In the genomic region with DNA sequence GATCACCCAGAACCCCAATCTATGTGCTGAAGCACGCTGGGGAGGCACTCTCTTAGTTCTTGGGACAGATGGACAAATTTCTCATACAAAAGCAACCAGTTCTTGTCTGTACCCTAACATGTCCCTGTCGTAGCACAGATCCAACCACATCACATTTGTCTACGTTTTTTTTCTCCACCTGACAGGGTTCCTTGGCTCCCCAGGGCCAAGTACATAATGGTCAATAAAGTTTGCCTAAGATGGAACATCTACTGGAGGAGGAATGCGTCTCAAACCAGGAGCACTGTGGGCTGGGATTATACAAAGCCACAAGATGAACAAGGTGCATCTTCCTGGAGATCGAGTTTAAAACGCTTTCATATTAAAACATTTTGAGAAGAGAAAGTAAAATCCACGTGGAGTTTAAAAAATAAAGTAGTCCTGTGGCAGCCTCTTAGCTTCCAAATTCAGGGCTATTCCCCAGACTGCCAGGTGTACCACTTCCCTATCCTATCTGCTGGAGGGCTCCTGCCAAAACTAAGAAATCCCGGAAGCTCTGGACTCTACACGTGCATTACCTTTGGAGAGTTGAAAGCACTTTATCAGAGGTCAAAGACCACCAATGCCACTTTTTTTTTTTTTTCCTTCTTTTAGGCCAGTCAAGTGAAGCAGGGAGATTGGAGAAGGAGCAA, we compare ENCODE assay signal across 9 cellular contexts. TPM values are rescaled to one million over a fixed set of nuclear protein-coding genes. Genes with fewer than 3 reads are reported as not detected.
DNase-seq lines count a peak whose midpoint lies in the region; ATAC-seq and TF ChIP-seq lines count a peak whose summit lies in the region.
"Had no signal": no experiment of that assay in that cellular context is flagged by ENCODE, and none has a peak within 500 bp of the region (broad histone marks: within the 10 kb centered on the region; RNA-seq: fewer than 3 reads in every experiment).

No MANE protein-coding gene starts in this region.

- peak; percentile 16 for TF ChIP-seq POLR2A in GM19193 (IDR thresholded peaks at IDR 0.05; ENCODE audit: extremely low read depth, insufficient read depth, insufficient read length)

- H3K36me3 Mint-ChIP-seq in WTC11: peaks cover 21% of the 10 kb centered on the region
- no peaks in the 10 kb centered on the region for H3K36me3 Mint-ChIP-seq in glutamatergic neuron (ENCODE audit: unreplicated experiment)
- H3K36me3 Mint-ChIP-seq in stimulated activated effector memory CD8-positive, alpha-beta T cell treated with anti-CD3 and anti-CD28 coated beads, Interleukin-12 subunit alpha, Interleukin-12 subunit beta, amount 100 ng/mL, for 72 hours: peaks cover 68% of the 10 kb centered on the region

- DNase-seq in WTC11 (ENCODE audit: low spot score) (no peak), glutamatergic neuron (no peak), HuH-7 (ENCODE audit: low spot score) (no peak)
- DNase-seq in stimulated activated effector memory CD8-positive, alpha-beta T cell treated with anti-CD3 and anti-CD28 coated beads, Interleukin-12 subunit alpha, Interleukin-12 subunit beta, amount 100 ng/mL, for 72 hours (ENCODE audit: low spot score in 2 of 2): no peak
- no peak for DNase-seq in stimulated activated CD4-positive, alpha-beta T cell treated with anti-CD3 and anti-CD28 coated beads, Interleukin-12 subunit alpha, Interleukin-12 subunit beta, amount 100 ng/mL, for 4 hours
- DNase-seq: activated gamma-delta T cell, NCI-H1694 treated with DMSO at 0.1 percent for 48 hours had no signal

- H3K9me3 Mint-ChIP-seq in WTC11: no peaks in the 10 kb centered on the region
- no peaks in the 10 kb centered on the region for H3K9me3 Mint-ChIP-seq in glutamatergic neuron (ENCODE audit: unreplicated experiment)
- no peaks in the 10 kb centered on the region for H3K9me3 Mint-ChIP-seq in stimulated activated effector memory CD8-positive, alpha-beta T cell treated with anti-CD3 and anti-CD28 coated beads, Interleukin-12 subunit alpha, Interleukin-12 subunit beta, amount 100 ng/mL, for 72 hours

- CTCF ChIA-PET in WTC11 (lab: Charles Lee): interaction anchor here (0.9 to 1.1 kb wide), 2 partner anchors 64 to 291 kb away, joined by 4 to 7 read pairs; no protein-coding TSS in a partner anchor

- H3K27ac Mint-ChIP-seq in WTC11: no peak overlapping the region
- no peak overlapping the region for H3K27ac Mint-ChIP-seq in glutamatergic neuron (ENCODE audit: unreplicated experiment)
- H3K27ac Mint-ChIP-seq in stimulated activated effector memory CD8-positive, alpha-beta T cell treated with anti-CD3 and anti-CD28 coated beads, Interleukin-12 subunit alpha, Interleukin-12 subunit beta, amount 100 ng/mL, for 72 hours: peak overlapping the region; percentile 98

- H3K4me1 Mint-ChIP-seq in WTC11: peaks cover 23% of the 10 kb centered on the region
- no peaks in the 10 kb centered on the region for H3K4me1 Mint-ChIP-seq in glutamatergic neuron (ENCODE audit: low read depth, unreplicated experiment)
- H3K4me1 Mint-ChIP-seq in stimulated activated effector memory CD8-positive, alpha-beta T cell treated with anti-CD3 and anti-CD28 coated beads, Interleukin-12 subunit alpha, Interleukin-12 subunit beta, amount 100 ng/mL, for 72 hours: peaks cover 31% of the 10 kb centered on the region

- H3K27me3 Mint-ChIP-seq in WTC11 (ENCODE audit: low read depth) (no peaks in the 10 kb centered on the region), glutamatergic neuron (ENCODE audit: unreplicated experiment) (peaks cover 7% of the 10 kb centered on the region)

- POLR2A ChIA-PET in WTC11 (lab: Charles Lee): interaction anchor here (2.6 kb wide), 1 partner anchor 66 kb away, joined by 24 read pairs; the partner anchor contains the start of gene DMTF1

- TF ChIP-seq CTCF in WTC11 (IDR thresholded peaks at IDR 0.05) (no peak), glutamatergic neuron (IDR thresholded peaks at IDR 0.05; ENCODE audit: partially characterized antibody, unreplicated experiment) (no peak)

- no peak for ATAC-seq in WTC11
- no peak for ATAC-seq in stimulated activated effector memory CD8-positive, alpha-beta T cell treated with anti-CD3 and anti-CD28 coated beads, Interleukin-12 subunit alpha, Interleukin-12 subunit beta, amount 100 ng/mL, for 72 hours
- ATAC-seq in GM19023 (IDR thresholded peaks at IDR 0.05; ENCODE audit: unreplicated experiment): no peak

- peak overlapping the region; percentile 93 for H3K4me3 Mint-ChIP-seq in WTC11
- peak overlapping the region; percentile 91 for H3K4me3 Mint-ChIP-seq in glutamatergic neuron (ENCODE audit: unreplicated experiment)
- H3K4me3 Mint-ChIP-seq in stimulated activated effector memory CD8-positive, alpha-beta T cell treated with anti-CD3 and anti-CD28 coated beads, Interleukin-12 subunit alpha, Interleukin-12 subunit beta, amount 100 ng/mL, for 72 hours: peak overlapping the region; percentile 99

TF ChIP-seq in WTC11, 78 proteins besides CTCF, POLR2A, EP300 and RAD21 (continues in another document):
- TF ChIP-seq CREM (CRISPR knock-in tag; IDR thresholded peaks at IDR 0.05) (no peak), SMAD4 (CRISPR knock-in tag; IDR thresholded peaks at IDR 0.05) (no peak), ZSCAN18 (CRISPR knock-in tag; IDR thresholded peaks at IDR 0.05) (no peak), SMAD3 (CRISPR knock-in tag; IDR thresholded peaks at IDR 0.05; ENCODE audit: borderline replicate concordance) (no peak), HMGXB4 (CRISPR knock-in tag; IDR thresholded peaks at IDR 0.05) (no peak), ZNF263 (CRISPR knock-in tag; IDR thresholded peaks at IDR 0.05; ENCODE audit: low read depth) (no peak)
- TF ChIP-seq, protein P1, sequence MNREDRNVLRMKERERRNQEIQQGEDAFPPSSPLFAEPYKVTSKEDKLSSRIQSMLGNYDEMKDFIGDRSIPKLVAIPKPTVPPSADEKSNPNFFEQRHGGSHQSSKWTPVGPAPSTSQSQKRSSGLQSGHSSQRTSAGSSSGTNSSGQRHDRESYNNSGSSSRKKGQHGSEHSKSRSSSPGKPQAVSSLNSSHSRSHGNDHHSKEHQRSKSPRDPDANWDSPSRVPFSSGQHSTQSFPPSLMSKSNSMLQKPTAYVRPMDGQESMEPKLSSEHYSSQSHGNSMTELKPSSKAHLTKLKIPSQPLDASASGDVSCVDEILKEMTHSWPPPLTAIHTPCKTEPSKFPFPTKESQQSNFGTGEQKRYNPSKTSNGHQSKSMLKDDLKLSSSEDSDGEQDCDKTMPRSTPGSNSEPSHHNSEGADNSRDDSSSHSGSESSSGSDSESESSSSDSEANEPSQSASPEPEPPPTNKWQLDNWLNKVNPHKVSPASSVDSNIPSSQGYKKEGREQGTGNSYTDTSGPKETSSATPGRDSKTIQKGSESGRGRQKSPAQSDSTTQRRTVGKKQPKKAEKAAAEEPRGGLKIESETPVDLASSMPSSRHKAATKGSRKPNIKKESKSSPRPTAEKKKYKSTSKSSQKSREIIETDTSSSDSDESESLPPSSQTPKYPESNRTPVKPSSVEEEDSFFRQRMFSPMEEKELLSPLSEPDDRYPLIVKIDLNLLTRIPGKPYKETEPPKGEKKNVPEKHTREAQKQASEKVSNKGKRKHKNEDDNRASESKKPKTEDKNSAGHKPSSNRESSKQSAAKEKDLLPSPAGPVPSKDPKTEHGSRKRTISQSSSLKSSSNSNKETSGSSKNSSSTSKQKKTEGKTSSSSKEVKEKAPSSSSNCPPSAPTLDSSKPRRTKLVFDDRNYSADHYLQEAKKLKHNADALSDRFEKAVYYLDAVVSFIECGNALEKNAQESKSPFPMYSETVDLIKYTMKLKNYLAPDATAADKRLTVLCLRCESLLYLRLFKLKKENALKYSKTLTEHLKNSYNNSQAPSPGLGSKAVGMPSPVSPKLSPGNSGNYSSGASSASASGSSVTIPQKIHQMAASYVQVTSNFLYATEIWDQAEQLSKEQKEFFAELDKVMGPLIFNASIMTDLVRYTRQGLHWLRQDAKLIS (CRISPR knock-in tag; IDR thresholded peaks at IDR 0.05; ENCODE audit: borderline replicate concordance): no peak

RNA-seq across cellular contexts. Expression of gene TMEM243, which starts 1.4 kb away (rescaled TPM):
- total RNA-seq in WTC11 (2021) (24.2 to 29.0 TPM (median 25.9 TPM) in 3 replicates), glutamatergic neuron (ENCODE audit: unreplicated experiment) (4.3 TPM)
